ENCODE assay signal across 37 cellular contexts in genomic region chr5:5905186-5905585, GRCh38.
"Had no signal": no experiment of that assay in that cellular context is flagged by ENCODE, and none has a peak within 500 bp of the region (broad histone marks: within the 10 kb centered on the region; RNA-seq: fewer than 3 reads in every experiment).

No MANE protein-coding gene starts in this region.

- H3K9me3 Mint-ChIP-seq: activated naive CD4-positive, alpha-beta T cell treated with anti-CD3 and anti-CD28 coated beads, Interleukin-2, amount 10 ng/mL, durations not matched to agents 7 days and 5 days; T-helper 2 cell treated with Interferon-gamma antibody and Interleukin-4, amounts not matched to agents 5 μg/mL and 100 μg/mL, for 36 hours had no signal

- H3K4me3 ChIP-seq: ascending aorta, cardiac muscle cell had no signal

- H3K36me3 ChIP-seq: ascending aorta, cardiac muscle cell had no signal

- H3K27ac ChIP-seq: ascending aorta, cardiac muscle cell, VCaP had no signal

- H3K4me1 Mint-ChIP-seq: activated B cell treated with CpG ODN at 0.5 μM for 24 hours; activated CD4-positive, alpha-beta T cell treated with anti-CD3 and anti-CD28 coated beads, Interleukin-2, amount 10 ng/mL, durations not matched to agents 24 days and 14 days; activated naive CD4-positive, alpha-beta T cell treated with anti-CD3 and anti-CD28 coated beads, Interleukin-2, amount 10 ng/mL, durations not matched to agents 7 days and 5 days; activated naive CD4-positive, alpha-beta T cell treated with anti-CD3 and anti-CD28 coated beads, Interleukin-2, amount 50 U/mL, for 24 hours; activated naive CD8-positive, alpha-beta T cell treated with anti-CD3 and anti-CD28 coated beads, Interleukin-2, amount 10 ng/mL, durations not matched to agents 7 days and 5 days; activated naive CD8-positive, alpha-beta T cell treated with anti-CD3 and anti-CD28 coated beads, Interleukin-2, amount 50 U/mL, for 24 hours; central memory CD8-positive, alpha-beta T cell had no signal

- ATAC-seq: activated CD8-positive, alpha-beta T cell treated with anti-CD3 and anti-CD28 coated beads for 36 hours; activated naive CD8-positive, alpha-beta T cell treated with anti-CD3 and anti-CD28 coated beads, Interleukin-2, amount 50 U/mL, for 24 hours had no signal

- H3K27me3 ChIP-seq: ascending aorta, cardiac muscle cell had no signal

- H3K4me3 Mint-ChIP-seq: activated B cell treated with CpG ODN at 0.5 μM for 24 hours; activated CD4-positive, alpha-beta memory T cell treated with anti-CD3 and anti-CD28 coated beads for 36 hours; activated CD4-positive, alpha-beta T cell treated with anti-CD3 and anti-CD28 coated beads, Interleukin-2, amount 10 ng/mL, durations not matched to agents 24 days and 14 days; activated CD8-positive, alpha-beta T cell treated with anti-CD3 and anti-CD28 coated beads for 36 hours; activated naive CD4-positive, alpha-beta T cell treated with anti-CD3 and anti-CD28 coated beads, Interleukin-2, amount 10 ng/mL, durations not matched to agents 7 days and 5 days; activated naive CD4-positive, alpha-beta T cell treated with anti-CD3 and anti-CD28 coated beads, Interleukin-2, amount 50 U/mL, for 24 hours; activated naive CD8-positive, alpha-beta T cell; activated naive CD8-positive, alpha-beta T cell treated with anti-CD3 and anti-CD28 coated beads, Interleukin-2, amount 10 ng/mL, durations not matched to agents 7 days and 5 days; activated naive CD8-positive, alpha-beta T cell treated with anti-CD3 and anti-CD28 coated beads, Interleukin-2, amount 50 U/mL, for 24 hours; activated T-cell treated with anti-CD3 and anti-CD28 coated beads, Interleukin-2, amount 50 U/mL, for 24 hours; brain; central memory CD8-positive, alpha-beta T cell; T-helper 1 cell treated with Interleukin-12 subunit alpha and Interleukin-12 subunit beta and Interleukin-4 antibody, amounts not matched to agents 30 μg/mL and 1 μg/mL, for 36 hours; T-helper 2 cell treated with Interferon-gamma antibody and Interleukin-4, amounts not matched to agents 5 μg/mL and 100 μg/mL, for 36 hours had no signal

- H3K9me3 ChIP-seq: ascending aorta had no signal

- H3K27ac Mint-ChIP-seq: activated B cell treated with CpG ODN at 0.5 μM for 24 hours; activated CD4-positive, alpha-beta memory T cell treated with anti-CD3 and anti-CD28 coated beads for 36 hours; activated CD4-positive, alpha-beta T cell treated with anti-CD3 and anti-CD28 coated beads, Interleukin-2, amount 10 ng/mL, durations not matched to agents 24 days and 14 days; activated CD8-positive, alpha-beta T cell treated with anti-CD3 and anti-CD28 coated beads for 36 hours; activated naive CD4-positive, alpha-beta T cell treated with anti-CD3 and anti-CD28 coated beads, Interleukin-2, amount 10 ng/mL, durations not matched to agents 7 days and 5 days; activated naive CD4-positive, alpha-beta T cell treated with anti-CD3 and anti-CD28 coated beads, Interleukin-2, amount 50 U/mL, for 24 hours; activated naive CD8-positive, alpha-beta T cell; activated naive CD8-positive, alpha-beta T cell treated with anti-CD3 and anti-CD28 coated beads, Interleukin-2, amount 10 ng/mL, durations not matched to agents 7 days and 5 days; activated naive CD8-positive, alpha-beta T cell treated with anti-CD3 and anti-CD28 coated beads, Interleukin-2, amount 50 U/mL, for 24 hours; activated T-cell treated with anti-CD3 and anti-CD28 coated beads, Interleukin-2, amount 50 U/mL, for 24 hours; activated T-helper 2 cell treated with anti-CD3 and anti-CD28 coated beads, Interferon-gamma antibody, Interleukin-2, Interleukin-4, amounts not matched to agents 10 μg/mL and 5 μg/mL and 100 μg/mL, durations not matched to agents 14 hours and 24 hours and 36 hours; T-helper 1 cell treated with Interleukin-12 subunit alpha and Interleukin-12 subunit beta and Interleukin-4 antibody, amounts not matched to agents 30 μg/mL and 1 μg/mL, for 36 hours; T-helper 2 cell treated with Interferon-gamma antibody and Interleukin-4, amounts not matched to agents 5 μg/mL and 100 μg/mL, for 36 hours had no signal

- H3K36me3 Mint-ChIP-seq: activated CD4-positive, alpha-beta memory T cell treated with anti-CD3 and anti-CD28 coated beads for 36 hours; activated naive CD4-positive, alpha-beta T cell treated with anti-CD3 and anti-CD28 coated beads, Interleukin-2, amount 10 ng/mL, durations not matched to agents 7 days and 5 days; activated naive CD4-positive, alpha-beta T cell treated with anti-CD3 and anti-CD28 coated beads, Interleukin-2, amount 50 U/mL, for 24 hours; activated naive CD8-positive, alpha-beta T cell; activated naive CD8-positive, alpha-beta T cell treated with anti-CD3 and anti-CD28 coated beads, Interleukin-2, amount 10 ng/mL, durations not matched to agents 7 days and 5 days; brain had no signal

- H3K4me1 ChIP-seq: ascending aorta had no signal

- DNase-seq: activated B cell treated with CpG ODN at 0.5 μM for 24 hours; activated CD4-positive, alpha-beta memory T cell treated with anti-CD3 and anti-CD28 coated beads for 36 hours; activated CD4-positive, alpha-beta T cell treated with anti-CD3 and anti-CD28 coated beads for 4 hours; activated CD4-positive, alpha-beta T cell treated with anti-CD3 and anti-CD28 coated beads, Interleukin-2, amount 10 ng/mL, durations not matched to agents 24 days and 14 days; activated CD4-positive, alpha-beta T cell treated with anti-CD3 and anti-CD28 coated beads, Interleukin-2, amount 50 U/mL, for 1 hour; activated CD4-positive, alpha-beta T cell treated with anti-CD3 and anti-CD28 coated beads, Interleukin-2, amount 50 U/mL, for 4 hours; activated CD4-positive, CD25-positive, alpha-beta regulatory T cell treated with anti-CD3 and anti-CD28 coated beads, Interleukin-2, amount 50 U/mL, for 72 hours; activated CD8-positive, alpha-beta memory T cell treated with anti-CD3 and anti-CD28 coated beads, Interleukin-2, amount 50 U/mL, for 4 hours; activated CD8-positive, alpha-beta T cell treated with anti-CD3 and anti-CD28 coated beads for 36 hours; activated effector memory CD4-positive, alpha-beta T cell treated with Interleukin-2 at 50 U/mL for 16 hours; activated gamma-delta T cell; activated naive CD4-positive, alpha-beta T cell treated with anti-CD3 and anti-CD28 coated beads, Interleukin-2, amount 10 ng/mL, durations not matched to agents 7 days and 5 days; activated naive CD4-positive, alpha-beta T cell treated with Interleukin-2 at 50 U/mL for 16 hours; activated naive CD8-positive, alpha-beta T cell treated with anti-CD3 and anti-CD28 coated beads, Interleukin-2, amount 10 ng/mL, durations not matched to agents 7 days and 5 days; activated naive CD8-positive, alpha-beta T cell treated with anti-CD3 and anti-CD28 coated beads, Interleukin-2, amount 50 U/mL, for 24 hours; activated T-cell treated with anti-CD3 and anti-CD28 coated beads for 4 hours; activated T-cell treated with anti-CD3 and anti-CD28 coated beads, Interleukin-2, amount 50 U/mL, for 24 hours; activated T-cell treated with anti-CD3 and anti-CD28 coated beads, Interleukin-2, amount 50 U/mL, for 48 hours; amygdala; anterior cingulate cortex; caudate nucleus; cerebellar nuclear complex; T-helper 1 cell; T-helper 2 cell; T-helper 9 cell had no signal

- FAIRE-seq: bronchial epithelial cell, TTC549 had no signal
